ENCODE assay signal across 26 cellular contexts in the genomic region with DNA sequence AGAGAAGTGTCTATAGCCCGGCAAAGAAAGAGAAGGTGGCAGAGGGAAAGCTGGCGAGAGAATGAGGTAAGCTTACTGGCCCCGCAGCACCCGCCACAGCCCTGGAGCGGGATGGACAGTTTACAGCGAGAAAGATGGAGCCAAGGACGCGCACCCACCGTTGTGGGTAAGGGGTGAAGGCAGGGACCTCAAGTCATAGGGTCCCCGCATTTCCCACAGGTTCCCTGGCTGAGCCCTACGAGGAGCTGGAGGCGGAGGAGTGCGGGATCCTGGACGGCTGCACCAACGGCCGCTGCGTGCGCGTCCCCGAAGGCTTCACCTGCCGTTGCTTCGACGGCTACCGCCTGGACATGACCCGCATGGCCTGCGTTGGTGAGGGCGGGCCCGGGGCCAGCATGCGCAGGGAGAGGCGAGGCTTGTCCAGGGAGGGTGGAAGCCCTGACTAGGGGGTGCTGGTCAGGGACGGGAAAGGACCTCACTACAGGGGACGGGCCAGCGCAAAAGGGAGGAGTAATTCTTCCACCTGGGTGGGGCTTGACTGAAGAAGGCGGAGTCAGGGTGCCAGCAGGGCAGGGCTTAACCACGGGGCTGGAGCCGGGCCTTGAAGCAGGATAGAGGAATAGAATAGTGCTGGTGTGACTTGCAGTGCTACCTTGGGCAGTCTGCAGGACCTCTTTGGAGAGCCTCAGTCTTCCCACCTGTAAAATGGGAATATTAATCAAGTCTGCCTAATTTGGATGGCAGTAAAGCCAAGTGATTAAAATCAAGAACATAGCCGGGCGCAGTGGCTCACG. TPM values are rescaled to one million over a fixed set of nuclear protein-coding genes. Genes with fewer than 3 reads are reported as not detected.
DNase-seq lines count a peak whose midpoint lies in the region; ATAC-seq, FAIRE-seq and TF ChIP-seq lines count a peak whose summit lies in the region.
"Had no signal": no experiment of that assay in that cellular context is flagged by ENCODE, and none has a peak within 500 bp of the region (broad histone marks: within the 10 kb centered on the region; RNA-seq: fewer than 3 reads in every experiment).

No MANE protein-coding gene starts in this region.

- peak overlapping the region; percentile 37; the same call in 1 of the 2 replicates for H3K27ac Mint-ChIP-seq in WTC11
- H3K27ac Mint-ChIP-seq: activated B cell treated with CpG ODN at 0.5 μM for 24 hours; activated CD4-positive, alpha-beta memory T cell treated with anti-CD3 and anti-CD28 coated beads for 36 hours; activated naive CD4-positive, alpha-beta T cell treated with anti-CD3 and anti-CD28 coated beads for 36 hours; activated T-helper 1 cell treated with anti-CD3 and anti-CD28 coated beads, Interleukin-12 subunit alpha, Interleukin-12 subunit beta, Interleukin-2, Interleukin-4 antibody, amounts not matched to agents 30 ng/mL and 10 ng/mL and 1 ng/mL, durations not matched to agents 14 hours and 24 hours and 36 hours had no signal

- no peak overlapping the region for H3K4me3 ChIP-seq in A549
- H3K4me3 ChIP-seq: BLaER1 treated with 17β-estradiol and CSF1 and Interleukin-3, amounts not matched to agents 10 nM and 100 nM; dorsolateral prefrontal cortex; HAP-1; left lung; psoas muscle; SJCRH30; transverse colon had no signal

- POLR2A ChIA-PET in A549 (lab: Yijun Ruan, JAX) (no interaction called here), WTC11 (lab: Charles Lee) (no interaction called here)

- no peak for TF ChIP-seq EP300 in A549 (IDR thresholded peaks at IDR 0.05)

- H3K36me3 Mint-ChIP-seq in WTC11, result peaks cover 28% of the 10 kb centered on the region

- TF ChIP-seq RAD21 in A549 (conservative IDR thresholded peaks at IDR 0.05 in 1 of 2, IDR thresholded peaks at IDR 0.05 in 1 of 2), result no peak

- no peak overlapping the region for H3K4me3 Mint-ChIP-seq in WTC11
- H3K4me3 Mint-ChIP-seq: activated B cell treated with CpG ODN at 0.5 μM for 24 hours; activated CD4-positive, alpha-beta memory T cell treated with anti-CD3 and anti-CD28 coated beads for 36 hours; activated naive CD4-positive, alpha-beta T cell treated with anti-CD3 and anti-CD28 coated beads for 36 hours; activated T-helper 1 cell treated with anti-CD3 and anti-CD28 coated beads, Interleukin-12 subunit alpha, Interleukin-12 subunit beta, Interleukin-2, Interleukin-4 antibody, amounts not matched to agents 30 ng/mL and 10 ng/mL and 1 ng/mL, durations not matched to agents 14 hours and 24 hours and 36 hours had no signal

- FAIRE-seq in A549 (lab: Jason Lieb, UNC), result no peak
- FAIRE-seq: RCC 7860 had no signal

- WGBS in A549 (ENCODE audit: missing lambda C conversion rate), result 89% methylated on average over 39 of the region's 39 CpGs

- CTCF ChIA-PET in A549 (lab: Yijun Ruan, JAX) (interaction anchor here (1.4 to 15.6 kb wide), 6 partner anchors 6 to 87 kb away, joined by 4 to 423 read pairs (median 6); no protein-coding TSS in a partner anchor), WTC11 (lab: Charles Lee) (interaction anchor here (0.8 to 2.1 kb wide), 4 partner anchors 12 to 35 kb away, joined by 3 to 9 read pairs (median 4); no protein-coding TSS in a partner anchor)

- H3K4me1 Mint-ChIP-seq in WTC11, result peaks cover 43% of the 10 kb centered on the region
- H3K4me1 Mint-ChIP-seq: activated B cell treated with CpG ODN at 0.5 μM for 24 hours had no signal

- no peak overlapping the region for H3K27ac ChIP-seq in A549
- H3K27ac ChIP-seq: BLaER1 treated with 17β-estradiol and CSF1 and Interleukin-3, amounts not matched to agents 10 nM and 100 nM; dorsolateral prefrontal cortex; left lung; psoas muscle; SJCRH30; transverse colon had no signal

- ATAC-seq in A549 (peak; percentile 31 to 55; a peak in 3 of 6 replicates), WTC11 (peak; percentile 14), left colon (peak; percentile 16), GM19397 (IDR thresholded peaks at IDR 0.05; ENCODE audit: unreplicated experiment) (no peak), HG02840 (IDR thresholded peaks at IDR 0.05; ENCODE audit: low FRiP score, unreplicated experiment) (no peak)
- ATAC-seq: left lung, psoas muscle had no signal

- no peak for DNase-seq in A549 (ENCODE audit: low read depth in 1 of 2, low spot score in 1 of 2)
- peak; percentile 40 for DNase-seq in ELF-1 (ENCODE audit: low read depth, low spot score)
- peak; percentile 56 for DNase-seq in WTC11 (ENCODE audit: low spot score)
- no peak for DNase-seq in left colon
- DNase-seq in NCI-H226, result no peak
- DNase-seq: activated B cell treated with CpG ODN at 0.5 μM for 24 hours; activated CD4-positive, alpha-beta memory T cell treated with anti-CD3 and anti-CD28 coated beads for 36 hours; activated naive CD4-positive, alpha-beta T cell treated with anti-CD3 and anti-CD28 coated beads for 36 hours; amygdala; dorsolateral prefrontal cortex; EL; NCI-H1048; NCI-H446 treated with DMSO at 0.1 percent for 48 hours; NCI-H82; psoas muscle; SJCRH30; stimulated activated CD4-positive, alpha-beta T cell treated with anti-CD3 and anti-CD28 coated beads, Interleukin-15, amount 100 ng/mL, for 24 hours; stimulated activated CD4-positive, alpha-beta T cell treated with anti-CD3 and anti-CD28 coated beads, Interleukin-4, amount 100 ng/mL, for 4 hours; transverse colon had no signal

- H3K4me2 ChIP-seq in A549, result no peak overlapping the region
- H3K4me2 ChIP-seq: BLaER1 treated with 17β-estradiol and CSF1 and Interleukin-3, amounts not matched to agents 10 nM and 100 nM had no signal

- no peaks in the 10 kb centered on the region for H3K9me3 ChIP-seq in A549
- H3K9me3 ChIP-seq: BLaER1 treated with 17β-estradiol and CSF1 and Interleukin-3, amounts not matched to agents 10 nM and 100 nM; HAP-1; left lung; psoas muscle; SJCRH30; transverse colon had no signal

- peaks cover 5% of the 10 kb centered on the region for H3K27me3 Mint-ChIP-seq in WTC11 (ENCODE audit: low read depth)
- H3K27me3 Mint-ChIP-seq: activated B cell treated with CpG ODN at 0.5 μM for 24 hours; activated CD4-positive, alpha-beta memory T cell treated with anti-CD3 and anti-CD28 coated beads for 36 hours had no signal

- TF ChIP-seq CTCF in A549 (IDR thresholded peaks at IDR 0.05), result no peak
- TF ChIP-seq CTCF in WTC11 (IDR thresholded peaks at IDR 0.05), result no peak

- H3K4me1 ChIP-seq in A549, result peaks cover 6% of the 10 kb centered on the region; the same call in 2 of the 3 replicates
- H3K4me1 ChIP-seq: left lung, psoas muscle, SJCRH30, transverse colon had no signal

- TF ChIP-seq POLR2A in A549 (IDR thresholded peaks at IDR 0.05; ENCODE audit: low read length), result no peak

- intact Hi-C loops in left colon (cut with DNase I, micrococcal nuclease), result no loop called here

- H3K9me3 Mint-ChIP-seq in WTC11, result no peaks in the 10 kb centered on the region
- H3K9me3 Mint-ChIP-seq: activated B cell treated with CpG ODN at 0.5 μM for 24 hours; activated CD4-positive, alpha-beta memory T cell treated with anti-CD3 and anti-CD28 coated beads for 36 hours; activated naive CD4-positive, alpha-beta T cell treated with anti-CD3 and anti-CD28 coated beads for 36 hours; activated T-helper 1 cell treated with anti-CD3 and anti-CD28 coated beads, Interleukin-12 subunit alpha, Interleukin-12 subunit beta, Interleukin-2, Interleukin-4 antibody, amounts not matched to agents 30 ng/mL and 10 ng/mL and 1 ng/mL, durations not matched to agents 14 hours and 24 hours and 36 hours had no signal

TF ChIP-seq in A549, 52 proteins besides CTCF, POLR2A, EP300 and RAD21:
- peak; percentile 47; the same call in 1 of the 2 replicates for TF ChIP-seq KDM1A (IDR thresholded peaks at IDR 0.05; ENCODE audit: low read depth)
- no peak for TF ChIP-seq GATA3 (IDR thresholded peaks at IDR 0.05; ENCODE audit: borderline replicate concordance)
- no peak for TF ChIP-seq KDM5A (IDR thresholded peaks at IDR 0.05)
- TF ChIP-seq JUNB (IDR thresholded peaks at IDR 0.05), result no peak
- no peak for TF ChIP-seq ZC3H11A (IDR thresholded peaks at IDR 0.05)
- no peak for TF ChIP-seq SMC3 (IDR thresholded peaks at IDR 0.05)

TF ChIP-seq in WTC11, 78 proteins besides CTCF, POLR2A, EP300 and RAD21 (continues in another document):
- peak; percentile 70; the same call in 1 of the 2 replicates for TF ChIP-seq GTF2I (CRISPR knock-in tag; conservative IDR thresholded peaks at IDR 0.05)
- no peak for TF ChIP-seq NR2C2 (CRISPR knock-in tag; IDR thresholded peaks at IDR 0.05)
- TF ChIP-seq, protein P1, sequence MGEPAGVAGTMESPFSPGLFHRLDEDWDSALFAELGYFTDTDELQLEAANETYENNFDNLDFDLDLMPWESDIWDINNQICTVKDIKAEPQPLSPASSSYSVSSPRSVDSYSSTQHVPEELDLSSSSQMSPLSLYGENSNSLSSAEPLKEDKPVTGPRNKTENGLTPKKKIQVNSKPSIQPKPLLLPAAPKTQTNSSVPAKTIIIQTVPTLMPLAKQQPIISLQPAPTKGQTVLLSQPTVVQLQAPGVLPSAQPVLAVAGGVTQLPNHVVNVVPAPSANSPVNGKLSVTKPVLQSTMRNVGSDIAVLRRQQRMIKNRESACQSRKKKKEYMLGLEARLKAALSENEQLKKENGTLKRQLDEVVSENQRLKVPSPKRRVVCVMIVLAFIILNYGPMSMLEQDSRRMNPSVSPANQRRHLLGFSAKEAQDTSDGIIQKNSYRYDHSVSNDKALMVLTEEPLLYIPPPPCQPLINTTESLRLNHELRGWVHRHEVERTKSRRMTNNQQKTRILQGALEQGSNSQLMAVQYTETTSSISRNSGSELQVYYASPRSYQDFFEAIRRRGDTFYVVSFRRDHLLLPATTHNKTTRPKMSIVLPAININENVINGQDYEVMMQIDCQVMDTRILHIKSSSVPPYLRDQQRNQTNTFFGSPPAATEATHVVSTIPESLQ (CRISPR knock-in tag; IDR thresholded peaks at IDR 0.05), result no peak
- no peak for TF ChIP-seq PRRX2 (CRISPR knock-in tag; IDR thresholded peaks at IDR 0.05)

RNA-seq across cellular contexts. Expression of a gene that starts 26.5 kb away (rescaled TPM):
- polyA plus RNA-seq in A549 (2011; rRNA removed) (23.1 and 32.0 TPM in 2 replicates), A549 (2017; fragmentation: RNase III; extraction: RNeasy Plus Mini Kit Qiagen cat#74134 plus additional on column Dnase treatment) (37.7 to 51.1 TPM (median 43.2 TPM) in 3 replicates)
- 65.2 and 69.3 TPM in 2 replicates for polyA plus RNA-seq in A549 (2012; cell fraction: cytosol; rRNA removed)
- polyA plus RNA-seq in A549 (2012; cell fraction: nucleus; rRNA removed), result 475 and 611 TPM in 2 replicates
- 16.3 and 26.9 TPM in 2 replicates for polyA minus RNA-seq in A549 (2011; rRNA and poly(A)+ RNA removed)
- total RNA-seq in WTC11 (2021) (125 to 168 TPM (median 166 TPM) in 3 replicates), left colon (100 to 1,000 TPM; 183 to 192 TPM)

RNA-seq across cellular contexts. Expression of a gene that starts 51.0 kb away (rescaled TPM):
- polyA plus RNA-seq in A549 (2011; rRNA removed) (75.2 and 79.7 TPM in 2 replicates), A549 (2017; fragmentation: RNase III; extraction: RNeasy Plus Mini Kit Qiagen cat#74134 plus additional on column Dnase treatment) (94.9 to 128 TPM (median 123 TPM) in 3 replicates)
- 163 and 237 TPM in 2 replicates for polyA plus RNA-seq in A549 (2012; cell fraction: cytosol; rRNA removed)
- 317 and 432 TPM in 2 replicates for polyA plus RNA-seq in A549 (2012; cell fraction: nucleus; rRNA removed)
- 133 and 167 TPM in 2 replicates for polyA minus RNA-seq in A549 (2011; rRNA and poly(A)+ RNA removed)
- total RNA-seq in WTC11 (2021) (71.7 to 82.1 TPM (median 76.9 TPM) in 3 replicates), left colon (10 to 100 TPM; 64.1 to 64.3 TPM)

Comparison
In these comparisons a context has a peak if more than half of its experiments do, and no peak if none do; other contexts are left out.
1. ATAC-seq: peak in A549 (2 of 2), WTC11 (single experiment) and left colon (single experiment); none in GM19397 (single experiment) and HG02840 (single experiment).
2. DNase-seq: peak in ELF-1 (single experiment) and WTC11 (single experiment); none in A549 (0 of 2), left colon (0 of 2) and NCI-H226 (single experiment).